ENCODE assay signal across 2 cellular contexts in the genomic region with DNA sequence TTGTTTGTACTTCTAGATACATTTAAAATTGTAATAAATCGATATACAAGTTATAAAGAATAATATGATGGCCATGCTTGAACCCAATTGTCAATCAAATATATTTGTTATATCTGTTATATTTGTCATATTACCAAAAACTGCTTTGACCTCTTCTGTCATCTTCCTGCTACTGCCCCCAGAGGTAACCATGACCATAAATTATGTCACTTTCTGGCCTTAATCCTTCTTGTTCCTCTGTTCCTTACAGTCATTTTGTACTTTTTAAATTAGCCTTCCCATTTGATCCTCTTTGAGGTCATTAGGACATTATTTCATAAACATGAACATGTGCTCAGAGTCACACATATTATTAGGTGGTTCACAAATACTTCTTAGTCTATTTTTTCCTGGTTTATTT.
TF ChIP-seq lines count a peak whose summit lies in the region.

No MANE protein-coding gene starts in this region.

TF ChIP-seq in SK-N-SH, 30 proteins besides CTCF, POLR2A, EP300 and RAD21 (continued from another document):
- TF ChIP-seq, protein P1, sequence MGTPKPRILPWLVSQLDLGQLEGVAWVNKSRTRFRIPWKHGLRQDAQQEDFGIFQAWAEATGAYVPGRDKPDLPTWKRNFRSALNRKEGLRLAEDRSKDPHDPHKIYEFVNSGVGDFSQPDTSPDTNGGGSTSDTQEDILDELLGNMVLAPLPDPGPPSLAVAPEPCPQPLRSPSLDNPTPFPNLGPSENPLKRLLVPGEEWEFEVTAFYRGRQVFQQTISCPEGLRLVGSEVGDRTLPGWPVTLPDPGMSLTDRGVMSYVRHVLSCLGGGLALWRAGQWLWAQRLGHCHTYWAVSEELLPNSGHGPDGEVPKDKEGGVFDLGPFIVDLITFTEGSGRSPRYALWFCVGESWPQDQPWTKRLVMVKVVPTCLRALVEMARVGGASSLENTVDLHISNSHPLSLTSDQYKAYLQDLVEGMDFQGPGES (IDR thresholded peaks at IDR 0.05; ENCODE audit: low read depth, low read length), result no peak
- TF ChIP-seq ELF1 (IDR thresholded peaks at IDR 0.05), result no peak
- TF ChIP-seq SMC3 (IDR thresholded peaks at IDR 0.05; ENCODE audit: low read depth, low read length), result no peak
- TF ChIP-seq, protein P2, sequence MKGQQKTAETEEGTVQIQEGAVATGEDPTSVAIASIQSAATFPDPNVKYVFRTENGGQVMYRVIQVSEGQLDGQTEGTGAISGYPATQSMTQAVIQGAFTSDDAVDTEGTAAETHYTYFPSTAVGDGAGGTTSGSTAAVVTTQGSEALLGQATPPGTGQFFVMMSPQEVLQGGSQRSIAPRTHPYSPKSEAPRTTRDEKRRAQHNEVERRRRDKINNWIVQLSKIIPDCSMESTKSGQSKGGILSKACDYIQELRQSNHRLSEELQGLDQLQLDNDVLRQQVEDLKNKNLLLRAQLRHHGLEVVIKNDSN (IDR thresholded peaks at IDR 0.05; ENCODE audit: borderline replicate concordance, low read depth), result no peak
- no peak for TF ChIP-seq TEAD4 (IDR thresholded peaks at IDR 0.05; ENCODE audit: borderline replicate concordance, insufficient read depth)
- no peak for TF ChIP-seq SIN3A (IDR thresholded peaks at IDR 0.05; ENCODE audit: borderline replicate concordance, low read depth, low read length)
- no peak for TF ChIP-seq NRF1 (IDR thresholded peaks at IDR 0.05; ENCODE audit: low read depth, low read length)

TF ChIP-seq in SK-N-SH treated with all-trans-retinoic acid at 6 μM for 48 hours, 23 proteins besides CTCF, POLR2A, EP300 and RAD21 (continued from another document):
- TF ChIP-seq, protein P3, sequence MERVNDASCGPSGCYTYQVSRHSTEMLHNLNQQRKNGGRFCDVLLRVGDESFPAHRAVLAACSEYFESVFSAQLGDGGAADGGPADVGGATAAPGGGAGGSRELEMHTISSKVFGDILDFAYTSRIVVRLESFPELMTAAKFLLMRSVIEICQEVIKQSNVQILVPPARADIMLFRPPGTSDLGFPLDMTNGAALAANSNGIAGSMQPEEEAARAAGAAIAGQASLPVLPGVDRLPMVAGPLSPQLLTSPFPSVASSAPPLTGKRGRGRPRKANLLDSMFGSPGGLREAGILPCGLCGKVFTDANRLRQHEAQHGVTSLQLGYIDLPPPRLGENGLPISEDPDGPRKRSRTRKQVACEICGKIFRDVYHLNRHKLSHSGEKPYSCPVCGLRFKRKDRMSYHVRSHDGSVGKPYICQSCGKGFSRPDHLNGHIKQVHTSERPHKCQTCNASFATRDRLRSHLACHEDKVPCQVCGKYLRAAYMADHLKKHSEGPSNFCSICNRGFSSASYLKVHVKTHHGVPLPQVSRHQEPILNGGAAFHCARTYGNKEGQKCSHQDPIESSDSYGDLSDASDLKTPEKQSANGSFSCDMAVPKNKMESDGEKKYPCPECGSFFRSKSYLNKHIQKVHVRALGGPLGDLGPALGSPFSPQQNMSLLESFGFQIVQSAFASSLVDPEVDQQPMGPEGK (CRISPR knock-in tag; IDR thresholded peaks at IDR 0.05; ENCODE audit: borderline replicate concordance), result no peak
- TF ChIP-seq ZNF565 (CRISPR knock-in tag; conservative IDR thresholded peaks at IDR 0.05; ENCODE audit: low read depth) (no peak), ZFP30 (CRISPR knock-in tag; IDR thresholded peaks at IDR 0.05) (no peak)
- TF ChIP-seq, protein P4, sequence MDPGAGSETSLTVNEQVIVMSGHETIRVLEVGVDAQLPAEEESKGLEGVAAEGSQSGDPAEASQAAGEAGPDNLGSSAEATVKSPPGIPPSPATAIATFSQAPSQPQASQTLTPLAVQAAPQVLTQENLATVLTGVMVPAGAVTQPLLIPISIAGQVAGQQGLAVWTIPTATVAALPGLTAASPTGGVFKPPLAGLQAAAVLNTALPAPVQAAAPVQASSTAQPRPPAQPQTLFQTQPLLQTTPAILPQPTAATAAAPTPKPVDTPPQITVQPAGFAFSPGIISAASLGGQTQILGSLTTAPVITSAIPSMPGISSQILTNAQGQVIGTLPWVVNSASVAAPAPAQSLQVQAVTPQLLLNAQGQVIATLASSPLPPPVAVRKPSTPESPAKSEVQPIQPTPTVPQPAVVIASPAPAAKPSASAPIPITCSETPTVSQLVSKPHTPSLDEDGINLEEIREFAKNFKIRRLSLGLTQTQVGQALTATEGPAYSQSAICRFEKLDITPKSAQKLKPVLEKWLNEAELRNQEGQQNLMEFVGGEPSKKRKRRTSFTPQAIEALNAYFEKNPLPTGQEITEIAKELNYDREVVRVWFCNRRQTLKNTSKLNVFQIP (CRISPR knock-in tag; IDR thresholded peaks at IDR 0.05; ENCODE audit: borderline replicate concordance, low read depth), result no peak
